ENCODE assay signal across 9 cellular contexts in the genomic region with DNA sequence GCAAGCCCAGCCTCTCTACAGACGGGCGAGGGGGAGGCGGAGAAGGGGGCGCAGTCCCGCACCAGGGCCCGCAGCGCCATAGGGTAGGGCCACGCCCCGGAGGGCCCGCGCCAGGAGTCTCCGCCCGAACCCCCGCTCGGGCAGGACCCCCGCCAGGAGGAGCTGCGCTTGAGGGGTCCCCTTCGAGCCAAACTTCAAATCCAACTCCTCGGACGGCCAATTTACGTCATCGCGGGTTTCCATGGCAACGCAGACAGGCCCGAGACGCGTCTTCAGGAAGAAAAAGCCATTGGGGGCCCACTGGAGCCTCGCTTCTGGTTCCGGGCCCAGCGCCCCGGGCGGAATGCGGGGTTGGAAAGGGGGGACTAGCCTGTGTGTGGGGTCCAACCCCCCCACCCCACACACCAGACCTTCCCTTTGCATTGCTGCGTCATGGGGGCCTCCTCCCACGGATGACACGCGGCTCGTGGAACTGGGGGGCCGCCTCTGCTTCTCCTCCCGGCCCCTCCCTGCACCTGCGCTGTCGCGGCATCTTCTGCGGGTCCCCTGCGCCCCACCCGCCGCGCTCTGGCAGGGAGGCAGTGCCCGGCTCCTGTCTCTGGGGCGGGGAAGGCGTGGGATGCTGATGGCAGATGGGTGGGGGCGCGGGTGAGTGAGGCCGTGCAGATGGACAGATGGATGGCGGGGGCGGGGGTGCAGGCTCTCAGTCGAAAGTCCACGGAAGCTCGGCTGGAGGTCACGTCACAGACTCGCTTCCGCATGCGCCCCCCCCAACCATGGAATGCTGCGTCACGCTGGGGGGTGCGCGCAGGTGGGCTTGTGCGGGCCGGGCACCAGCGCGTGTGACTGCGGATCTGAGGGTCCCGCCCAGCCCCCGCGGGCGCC. TPM values are rescaled to one million over a fixed set of nuclear protein-coding genes. Genes with fewer than 3 reads are reported as not detected.
DNase-seq lines count a peak whose midpoint lies in the region; ATAC-seq and TF ChIP-seq lines count a peak whose summit lies in the region.
"Had no signal": no experiment of that assay in that cellular context is flagged by ENCODE, and none has a peak within 500 bp of the region (broad histone marks: within the 10 kb centered on the region; RNA-seq: fewer than 3 reads in every experiment).

No MANE protein-coding gene starts in this region.

- H3K27me3 Mint-ChIP-seq in neural progenitor cell (ENCODE audit: insufficient read depth, low read depth): peaks cover 36% of the 10 kb centered on the region

- H3K9me3 ChIP-seq in BLaER1: peaks cover 49% of the 10 kb centered on the region
- H3K9me3 ChIP-seq in neural progenitor cell (ENCODE audit: low read depth): no peaks in the 10 kb centered on the region
- H3K9me3 ChIP-seq in stomach: no peaks in the 10 kb centered on the region

- DNase-seq in NCI-H460 (ENCODE audit: extremely low read depth, low read depth) (peak; percentile 33), fibroblast of peridontal ligament (ENCODE audit: extremely low read depth) (peak; percentile 64), neural progenitor cell (ENCODE audit: low spot score) (peak; percentile 84), stomach (peak; percentile 48), SKM-1 (lab: John Stamatoyannopoulos, UW; ENCODE audit: unreplicated experiment) (no peak)
- DNase-seq in activated effector memory CD4-positive, alpha-beta T cell treated with Interleukin-2 at 50 U/mL for 16 hours: peak; percentile 62

- H4K20me1 ChIP-seq in BLaER1: no peaks in the 10 kb centered on the region
- H4K20me1 ChIP-seq in neural progenitor cell (ENCODE audit: low read depth): peaks cover 6% of the 10 kb centered on the region

- H3K4me1 ChIP-seq in BLaER1: peaks cover 23% of the 10 kb centered on the region
- peaks cover 10% of the 10 kb centered on the region for H3K4me1 ChIP-seq in neural progenitor cell
- peaks cover 23 to 25% (median 24%) of the 10 kb centered on the region in 4 donors for H3K4me1 ChIP-seq in stomach

- 0 out of 2 replicates have a peak overlapping the region, but pooled peaks have one; percentile 9 for H3K4me2 ChIP-seq in BLaER1
- peak overlapping the region; percentile 75 for H3K4me2 ChIP-seq in neural progenitor cell

- H3K27ac Mint-ChIP-seq in neural progenitor cell: no peak overlapping the region

- H3K36me3 ChIP-seq in BLaER1 (no peaks in the 10 kb centered on the region), neural progenitor cell (no peaks in the 10 kb centered on the region), stomach (no peaks in the 10 kb centered on the region)

- peaks cover 2% of the 10 kb centered on the region for H3K36me3 Mint-ChIP-seq in neural progenitor cell

- H2AFZ ChIP-seq in neural progenitor cell (replicated peaks): peak overlapping the region; percentile 13

- no peak for TF ChIP-seq POLR2A in stomach (IDR thresholded peaks at IDR 0.05)

- H3K27ac ChIP-seq in BLaER1 (no peak overlapping the region), neural progenitor cell (no peak overlapping the region), stomach (peak overlapping the region; percentile 32 to 62 (median 41))

- ATAC-seq in HG03196 (IDR thresholded peaks at IDR 0.05; ENCODE audit: unreplicated experiment): no peak

- no peak overlapping the region for H3K9ac ChIP-seq in BLaER1
- H3K9ac ChIP-seq in neural progenitor cell: no peak overlapping the region

- H3K4me1 Mint-ChIP-seq in neural progenitor cell: no peaks in the 10 kb centered on the region

- H3K4me3 ChIP-seq in BLaER1 (0 out of 2 replicates have a peak overlapping the region, but pooled peaks have one; percentile 25), neural progenitor cell (peak overlapping the region; percentile 43), stomach (peak overlapping the region; percentile 39 to 50 (median 42))

- peak overlapping the region; percentile 42 for H3K4me3 Mint-ChIP-seq in neural progenitor cell

- H3K27me3 ChIP-seq in BLaER1: peaks cover 66% of the 10 kb centered on the region
- peaks cover 94% of the 10 kb centered on the region for H3K27me3 ChIP-seq in neural progenitor cell
- H3K27me3 ChIP-seq in stomach: peaks cover 21 to 90% (median 62%) of the 10 kb centered on the region in 3 donors

- no peaks in the 10 kb centered on the region for H3K79me2 ChIP-seq in neural progenitor cell (ENCODE audit: low read depth)

- TF ChIP-seq CTCF in neural progenitor cell (IDR thresholded peaks at IDR 0.05) (no peak), stomach (IDR thresholded peaks at IDR 0.05) (no peak)

- no peak for TF ChIP-seq EP300 in stomach (IDR thresholded peaks at IDR 0.05)

- peaks cover 24% of the 10 kb centered on the region for H3K9me3 Mint-ChIP-seq in neural progenitor cell

- intact Hi-C loops in stomach (cut with DNase I; ENCODE audit: low total_unique reads): no loop called here

- WGBS in stomach, 5 donors: 2 to 5% (median 4%) methylated on average over 37 to 76 of the region's 76 CpGs

- peaks cover 4% of the 10 kb centered on the region for H3F3A ChIP-seq in neural progenitor cell (ENCODE audit: low read depth)

RNA-seq across cellular contexts. Expression of a gene that starts 1.2 kb away (rescaled TPM):
- 0.20 TPM in 1 of 2 replicates, not detected in the other for total RNA-seq in NCI-H460 (2014; rRNA removed; shearing (Covaris generic))
- not detected in 2 replicates for polyA plus RNA-seq in NCI-H460 (2014; cell fraction: nucleus; rRNA removed)
- total RNA-seq in neural progenitor cell (ENCODE audit: low replicate concordance): 1.6 TPM in 1 of 2 replicates, not detected in the other
- total RNA-seq in stomach: 1 to 10 TPM in 2 of 5 donors, not detected in 3; 2.0 to 2.6 TPM
- polyA plus RNA-seq in stomach: under 1 TPM in 2 of 3 donors, not detected in 1; 0.44 to 0.78 TPM
- total RNA-seq: renal cortical epithelial cell had no signal

RNA-seq across cellular contexts. Expression of a gene that starts 11.7 kb away (rescaled TPM):
- not detected in 2 replicates for total RNA-seq in NCI-H460 (2014; rRNA removed; shearing (Covaris generic))
- not detected in 2 replicates for polyA plus RNA-seq in NCI-H460 (2014; cell fraction: nucleus; rRNA removed)
- total RNA-seq in neural progenitor cell (ENCODE audit: low replicate concordance) (0.62 TPM in 1 of 2 replicates, not detected in the other), stomach (10 to 100 TPM in 1 of 5 donors, 1 to 10 TPM in 1, not detected in 3; 4.8 to 13.9 TPM)
- polyA plus RNA-seq in stomach: not detected
- total RNA-seq: renal cortical epithelial cell had no signal

RNA-seq across cellular contexts. Expression of a gene that starts 22.3 kb away (rescaled TPM):
- total RNA-seq in NCI-H460 (2014; rRNA removed; shearing (Covaris generic)): 5.0 and 7.2 TPM in 2 replicates
- 16.9 and 18.0 TPM in 2 replicates for polyA plus RNA-seq in NCI-H460 (2014; cell fraction: nucleus; rRNA removed)
- total RNA-seq in neural progenitor cell (ENCODE audit: low replicate concordance): 9.3 and 20.5 TPM in 2 replicates
- 10 to 100 TPM in 1 of 5 donors, 1 to 10 TPM in 2, not detected in 2; 6.4 to 16.2 (median 7.2) TPM for total RNA-seq in stomach
- 10 to 100 TPM; 19.6 to 38.3 (median 36.7) TPM for polyA plus RNA-seq in stomach

RNA-seq across cellular contexts. Expression of a gene that starts 26.8 kb away (rescaled TPM):
- 50.4 and 56.6 TPM in 2 replicates for total RNA-seq in NCI-H460 (2014; rRNA removed; shearing (Covaris generic))
- 67.0 and 87.6 TPM in 2 replicates for polyA plus RNA-seq in NCI-H460 (2014; cell fraction: nucleus; rRNA removed)
- total RNA-seq in neural progenitor cell (ENCODE audit: low replicate concordance) (34.4 and 44.4 TPM in 2 replicates), stomach (10 to 100 TPM; 12.7 to 82.1 (median 27.2) TPM)
- 10 to 100 TPM; 55.8 to 63.4 (median 60.0) TPM for polyA plus RNA-seq in stomach

RNA-seq across cellular contexts. Expression of a gene that starts 26.8 kb away (rescaled TPM):
- 52.9 and 55.9 TPM in 2 replicates for total RNA-seq in NCI-H460 (2014; rRNA removed; shearing (Covaris generic))
- polyA plus RNA-seq in NCI-H460 (2014; cell fraction: nucleus; rRNA removed): 58.2 and 71.6 TPM in 2 replicates
- total RNA-seq in neural progenitor cell (ENCODE audit: low replicate concordance) (54.8 and 55.4 TPM in 2 replicates), stomach (100 to 1,000 TPM in 1 of 5 donors, 10 to 100 TPM in 4; 18.3 to 117 (median 41.9) TPM)
- polyA plus RNA-seq in stomach: 10 to 100 TPM; 40.3 to 89.8 (median 68.7) TPM

Comparison
In these comparisons a context has a peak if more than half of its experiments do, and no peak if none do; other contexts are left out.
1. H3K27ac ChIP-seq: peak in stomach (5 of 5); none in BLaER1 (single experiment) and neural progenitor cell (single experiment).
2. Peak in every context shown above with its lines, with median percentiles within 50 percentile points of each other: H3K4me3 ChIP-seq.